29 cellular contexts compared by ENCODE assay signal in the genomic region with DNA sequence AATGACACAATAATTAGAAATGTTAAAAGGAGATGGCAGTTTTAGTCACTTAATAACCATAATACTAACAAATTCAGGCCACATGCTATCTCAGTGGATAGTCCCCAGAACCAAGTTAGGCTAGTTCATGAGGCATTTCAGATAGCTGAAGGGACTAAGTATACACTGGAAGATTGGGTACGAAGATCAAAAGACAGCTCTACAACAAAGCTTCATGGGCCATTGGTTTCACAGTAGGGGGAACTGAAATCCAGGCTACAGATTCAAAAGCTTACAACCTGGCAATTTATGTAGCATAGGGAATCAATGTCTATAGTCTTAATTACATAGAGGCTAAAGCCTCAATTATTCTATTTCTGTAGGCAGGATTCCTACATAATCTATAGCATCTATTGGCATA.
"Had no signal": no experiment of that assay in that cellular context is flagged by ENCODE, and none has a peak within 500 bp of the region (broad histone marks: within the 10 kb centered on the region; RNA-seq: fewer than 3 reads in every experiment).

No MANE protein-coding gene starts in this region.

- H3K27me3 ChIP-seq: adrenal gland, body of pancreas, foreskin keratinocyte, gastrocnemius medialis, heart left ventricle had no signal

- H3K36me3 ChIP-seq: adrenal gland, gastrocnemius medialis, heart left ventricle had no signal

- H3K4me3 ChIP-seq: adrenal gland, body of pancreas, gastrocnemius medialis, heart left ventricle had no signal

- H3K9me3 ChIP-seq: adrenal gland, body of pancreas, gastrocnemius medialis, heart left ventricle had no signal

- H3K27ac Mint-ChIP-seq: activated CD4-positive, alpha-beta memory T cell treated with anti-CD3 and anti-CD28 coated beads, Interleukin-2, amount 10 ng/mL, durations not matched to agents 7 days and 5 days; activated CD4-positive, alpha-beta T cell treated with anti-CD3 and anti-CD28 coated beads, Interleukin-2, amount 10 ng/mL, durations not matched to agents 7 days and 5 days; activated naive CD4-positive, alpha-beta T cell treated with anti-CD3 and anti-CD28 coated beads for 36 hours; activated naive CD4-positive, alpha-beta T cell treated with anti-CD3 and anti-CD28 coated beads, Interleukin-2, amount 50 U/mL, for 24 hours; activated naive CD8-positive, alpha-beta T cell treated with anti-CD3 and anti-CD28 coated beads for 36 hours; activated naive CD8-positive, alpha-beta T cell treated with anti-CD3 and anti-CD28 coated beads, Interleukin-2, amount 50 U/mL, for 24 hours; activated T-cell treated with anti-CD3 and anti-CD28 coated beads, Interleukin-2, amount 50 U/mL, for 24 hours; activated T-helper 2 cell treated with anti-CD3 and anti-CD28 coated beads, Interferon-gamma antibody, Interleukin-2, Interleukin-4, amounts not matched to agents 10 μg/mL and 5 μg/mL and 100 μg/mL, durations not matched to agents 14 hours and 24 hours and 36 hours had no signal

- H3K4me1 Mint-ChIP-seq: activated CD4-positive, alpha-beta memory T cell treated with anti-CD3 and anti-CD28 coated beads, Interleukin-2, amount 10 ng/mL, durations not matched to agents 7 days and 5 days; activated CD4-positive, alpha-beta T cell treated with anti-CD3 and anti-CD28 coated beads, Interleukin-2, amount 10 ng/mL, durations not matched to agents 7 days and 5 days; activated naive CD4-positive, alpha-beta T cell treated with anti-CD3 and anti-CD28 coated beads, Interleukin-2, amount 50 U/mL, for 24 hours; activated naive CD8-positive, alpha-beta T cell treated with anti-CD3 and anti-CD28 coated beads for 36 hours; activated naive CD8-positive, alpha-beta T cell treated with anti-CD3 and anti-CD28 coated beads, Interleukin-2, amount 50 U/mL, for 24 hours had no signal

- H3K27ac ChIP-seq: adrenal gland, body of pancreas, epithelial cell of prostate, foreskin keratinocyte, gastrocnemius medialis, heart left ventricle had no signal

- H3K9me3 Mint-ChIP-seq: activated CD4-positive, alpha-beta memory T cell treated with anti-CD3 and anti-CD28 coated beads, Interleukin-2, amount 10 ng/mL, durations not matched to agents 7 days and 5 days; activated naive CD4-positive, alpha-beta T cell treated with anti-CD3 and anti-CD28 coated beads for 36 hours; activated naive CD4-positive, alpha-beta T cell treated with anti-CD3 and anti-CD28 coated beads, Interleukin-2, amount 50 U/mL, for 24 hours; activated naive CD8-positive, alpha-beta T cell treated with anti-CD3 and anti-CD28 coated beads for 36 hours; activated T-cell treated with anti-CD3 and anti-CD28 coated beads, Interleukin-2, amount 50 U/mL, for 24 hours; activated T-helper 2 cell treated with anti-CD3 and anti-CD28 coated beads, Interferon-gamma antibody, Interleukin-2, Interleukin-4, amounts not matched to agents 10 μg/mL and 5 μg/mL and 100 μg/mL, durations not matched to agents 14 hours and 24 hours and 36 hours had no signal

- ATAC-seq: activated naive CD8-positive, alpha-beta T cell treated with anti-CD3 and anti-CD28 coated beads, Interleukin-2, amount 50 U/mL, for 24 hours; body of pancreas; foreskin keratinocyte; gastrocnemius medialis; heart left ventricle had no signal

- H3K4me3 Mint-ChIP-seq: activated CD4-positive, alpha-beta memory T cell treated with anti-CD3 and anti-CD28 coated beads, Interleukin-2, amount 10 ng/mL, durations not matched to agents 7 days and 5 days; activated CD4-positive, alpha-beta T cell treated with anti-CD3 and anti-CD28 coated beads, Interleukin-2, amount 10 ng/mL, durations not matched to agents 7 days and 5 days; activated naive CD4-positive, alpha-beta T cell treated with anti-CD3 and anti-CD28 coated beads for 36 hours; activated naive CD4-positive, alpha-beta T cell treated with anti-CD3 and anti-CD28 coated beads, Interleukin-2, amount 50 U/mL, for 24 hours; activated naive CD8-positive, alpha-beta T cell treated with anti-CD3 and anti-CD28 coated beads for 36 hours; activated naive CD8-positive, alpha-beta T cell treated with anti-CD3 and anti-CD28 coated beads, Interleukin-2, amount 50 U/mL, for 24 hours; activated T-cell treated with anti-CD3 and anti-CD28 coated beads, Interleukin-2, amount 50 U/mL, for 24 hours had no signal

- H3K4me1 ChIP-seq: adrenal gland, body of pancreas, foreskin keratinocyte, gastrocnemius medialis, heart left ventricle had no signal

- H3K27me3 Mint-ChIP-seq: activated naive CD4-positive, alpha-beta T cell treated with anti-CD3 and anti-CD28 coated beads, Interleukin-2, amount 50 U/mL, for 24 hours had no signal

- DNase-seq: activated CD4-positive, alpha-beta memory T cell treated with anti-CD3 and anti-CD28 coated beads, Interleukin-2, amount 10 ng/mL, durations not matched to agents 7 days and 5 days; activated CD4-positive, alpha-beta T cell treated with anti-CD3 and anti-CD28 coated beads for 4 hours; activated CD4-positive, alpha-beta T cell treated with anti-CD3 and anti-CD28 coated beads, Interleukin-2, amount 10 ng/mL, durations not matched to agents 7 days and 5 days; activated CD4-positive, alpha-beta T cell treated with anti-CD3 and anti-CD28 coated beads, Interleukin-2, amount 50 U/mL, for 4 hours; activated CD4-positive, CD25-positive, alpha-beta regulatory T cell; activated CD4-positive, CD25-positive, alpha-beta regulatory T cell treated with anti-CD3 and anti-CD28 coated beads, Interleukin-2, amount 50 U/mL, for 72 hours; activated CD8-positive, alpha-beta memory T cell treated with anti-CD3 and anti-CD28 coated beads, Interleukin-2, amount 50 U/mL, for 48 hours; activated effector memory CD4-positive, alpha-beta T cell treated with anti-CD3 and anti-CD28 coated beads, Interleukin-2, amount 50 U/mL, for 16 hours; activated naive CD4-positive, alpha-beta T cell treated with anti-CD3 and anti-CD28 coated beads for 36 hours; activated naive CD8-positive, alpha-beta T cell treated with anti-CD3 and anti-CD28 coated beads for 36 hours; activated naive CD8-positive, alpha-beta T cell treated with anti-CD3 and anti-CD28 coated beads, Interleukin-2, amount 50 U/mL, for 24 hours; activated T-cell treated with anti-CD3 and anti-CD28 coated beads for 4 hours; activated T-cell treated with anti-CD3 and anti-CD28 coated beads, Interleukin-2, amount 50 U/mL, for 24 hours; adrenal gland; amygdala; aorta; body of pancreas; caudate nucleus; cortex of kidney; dermis blood vessel endothelial cell; effector CD4-positive, alpha-beta T cell; foreskin keratinocyte; gastrocnemius medialis; glutamatergic neuron; heart left ventricle; T-helper 2 cell had no signal

- H3K36me3 Mint-ChIP-seq: activated naive CD4-positive, alpha-beta T cell treated with anti-CD3 and anti-CD28 coated beads, Interleukin-2, amount 50 U/mL, for 24 hours; activated naive CD8-positive, alpha-beta T cell treated with anti-CD3 and anti-CD28 coated beads for 36 hours had no signal
